ENCODE assay signal across 19 cellular contexts in the genomic region with DNA sequence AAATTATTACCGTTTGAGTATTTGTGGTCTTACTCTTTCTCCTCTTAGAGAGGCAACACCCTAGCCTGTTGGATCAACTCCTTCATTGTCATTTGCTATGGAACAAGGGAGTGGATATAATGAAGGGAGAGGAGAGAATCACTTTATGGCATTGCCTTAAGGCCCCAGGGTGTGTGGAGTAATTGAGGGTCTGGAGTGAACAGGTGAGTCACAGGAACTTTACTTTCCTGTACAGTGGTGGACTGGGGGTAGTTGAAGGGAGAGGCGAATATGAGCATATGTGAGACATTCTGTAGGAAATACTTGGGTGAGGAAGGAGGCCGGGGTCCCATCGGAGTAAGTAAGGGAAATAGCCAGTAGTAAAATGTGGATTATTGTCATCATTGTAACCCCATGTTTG. TPM values are rescaled to one million over a fixed set of nuclear protein-coding genes. Genes with fewer than 3 reads are reported as not detected.
DNase-seq lines count a peak whose midpoint lies in the region; ATAC-seq, FAIRE-seq and TF ChIP-seq lines count a peak whose summit lies in the region.
"Had no signal": no experiment of that assay in that cellular context is flagged by ENCODE, and none has a peak within 500 bp of the region (broad histone marks: within the 10 kb centered on the region; RNA-seq: fewer than 3 reads in every experiment).

No MANE protein-coding gene starts in this region.

- ATAC-seq in memory B cell (ENCODE audit: low read depth) = no peak
- ATAC-seq in HG02938 (IDR thresholded peaks at IDR 0.05; ENCODE audit: unreplicated experiment) = no peak
- ATAC-seq: GM23338, HepG2 had no signal

- BruUV-seq in endothelial cell of umbilical vein (replicated peaks; lab: Mats Ljungman, UMichigan) = no TSS peak

- DNase-seq in GM23248 = no peak
- DNase-seq in astrocyte (ENCODE audit: low read depth) = no peak
- peak; percentile 9 for DNase-seq in endothelial cell of umbilical vein (ENCODE audit: low read depth, low spot score)
- DNase-seq in memory B cell (ENCODE audit: low spot score in 2 of 2) = no peak
- DNase-seq in glutamatergic neuron = no peak
- DNase-seq in GM19240 (ENCODE audit: insufficient read length, low spot score) = no peak
- no peak for DNase-seq in NCI-H774 (lab: John Stamatoyannopoulos, UW)
- DNase-seq: 8988T; CD4-positive, alpha-beta memory T cell; DMS153; DMS79; GF-D8; HCEC 1CT had no signal

- no peak for FAIRE-seq in astrocyte (lab: Jason Lieb, UNC)
- FAIRE-seq in endothelial cell of umbilical vein (lab: Jason Lieb, UNC) = no peak
- FAIRE-seq: H54, HepG2 had no signal

- H3K27me3 Mint-ChIP-seq in astrocyte (ENCODE audit: low read depth, unreplicated experiment) = no peaks in the 10 kb centered on the region
- H3K27me3 Mint-ChIP-seq in memory B cell = peaks cover 5% of the 10 kb centered on the region
- no peaks in the 10 kb centered on the region for H3K27me3 Mint-ChIP-seq in glutamatergic neuron (ENCODE audit: unreplicated experiment)
- H3K27me3 Mint-ChIP-seq: CD4-positive, alpha-beta memory T cell had no signal

- in situ Hi-C loops in GM23248 (cut with MboI) = no loop called here

- TF ChIP-seq CTCF in astrocyte (IDR thresholded peaks at IDR 0.05; ENCODE audit: insufficient read depth, low read depth, low read length) (no peak), endothelial cell of umbilical vein (IDR thresholded peaks at IDR 0.05; ENCODE audit: extremely low read depth in 1 of 2, insufficient read depth in 1 of 2, low read depth in 1 of 2, low read length in 2 of 2) (no peak), glutamatergic neuron (IDR thresholded peaks at IDR 0.05; ENCODE audit: partially characterized antibody, unreplicated experiment) (no peak)

- no peaks in the 10 kb centered on the region for H3K9me3 ChIP-seq in GM23248 (ENCODE audit: low read depth)
- H3K9me3 ChIP-seq in astrocyte (ENCODE audit: insufficient read depth, low read depth, low read length) = no peaks in the 10 kb centered on the region
- H3K9me3 ChIP-seq in endothelial cell of umbilical vein (replicated peaks; ENCODE audit: control insufficient read depth, insufficient read depth, low read length) = no peaks in the 10 kb centered on the region
- H3K9me3 ChIP-seq: BLaER1 had no signal

- H3K4me1 ChIP-seq in GM23248 (ENCODE audit: insufficient read depth) (peaks cover 35% of the 10 kb centered on the region), astrocyte (ENCODE audit: insufficient read depth, low read length) (peaks cover 21% of the 10 kb centered on the region), endothelial cell of umbilical vein (ENCODE audit: control insufficient read depth, extremely low read depth, insufficient read depth, low read length) (peaks cover 6% of the 10 kb centered on the region)
- H3K4me1 ChIP-seq: BLaER1 had no signal

- H3K4me3 ChIP-seq in GM23248 (no peak overlapping the region), astrocyte (ENCODE audit: insufficient read depth, low read depth, low read length) (no peak overlapping the region), endothelial cell of umbilical vein (replicated peaks in 1 of 3; ENCODE audit: insufficient read depth in 1 of 3, low read depth in 1 of 3, low read length in 3 of 3) (no peak overlapping the region)
- H3K4me3 ChIP-seq: BLaER1, GM23338 had no signal

- H3K4me1 Mint-ChIP-seq in astrocyte (ENCODE audit: low read depth, unreplicated experiment) (peaks cover 12% of the 10 kb centered on the region), memory B cell (no peaks in the 10 kb centered on the region), glutamatergic neuron (ENCODE audit: low read depth, unreplicated experiment) (no peaks in the 10 kb centered on the region)

- H3K9me1 ChIP-seq in endothelial cell of umbilical vein (replicated peaks; ENCODE audit: control insufficient read depth, extremely low read depth, insufficient read depth, low read length) = no peaks in the 10 kb centered on the region

- H3K9me2 ChIP-seq in GM23248 (ENCODE audit: insufficient read depth) = no peaks in the 10 kb centered on the region

- H3K27ac Mint-ChIP-seq in astrocyte (ENCODE audit: unreplicated experiment) (peak overlapping the region; percentile 75), memory B cell (peak overlapping the region; percentile 1), glutamatergic neuron (ENCODE audit: unreplicated experiment) (no peak overlapping the region)
- H3K27ac Mint-ChIP-seq: CD14-positive monocyte, GM23338 had no signal

- H3K27ac ChIP-seq in GM23248 = peak overlapping the region; percentile 12; the same call in 1 of the 2 replicates
- no peak overlapping the region for H3K27ac ChIP-seq in astrocyte (ENCODE audit: low read depth, low read length)
- H3K27ac ChIP-seq in endothelial cell of umbilical vein (ENCODE audit: insufficient read depth, low read depth, low read length) = no peak overlapping the region
- H3K27ac ChIP-seq: BLaER1 had no signal

- H3K27me3 ChIP-seq in GM23248 (replicated peaks; ENCODE audit: insufficient read depth) = no peaks in the 10 kb centered on the region
- H3K27me3 ChIP-seq in astrocyte (ENCODE audit: insufficient read depth, low read length) = no peaks in the 10 kb centered on the region
- H3K27me3 ChIP-seq in endothelial cell of umbilical vein (ENCODE audit: control insufficient read depth in 2 of 2, insufficient read depth in 2 of 2, low read length in 2 of 2) = no peaks in the 10 kb centered on the region
- H3K27me3 ChIP-seq: BLaER1 had no signal

- peaks cover 22% of the 10 kb centered on the region; the same call in 1 of the 2 replicates for H3F3A ChIP-seq in GM23248 (ENCODE audit: insufficient read depth)

- POLR2A ChIA-PET in endothelial cell of umbilical vein (lab: Charles Lee) = no interaction called here

- dilution Hi-C loops in endothelial cell of umbilical vein (cut with MboI; ENCODE audit: extremely low pct_ligation_motif_present, low sequenced_read_pairs) = no loop called here

- H3K79me2 ChIP-seq in GM23248 (ENCODE audit: insufficient read depth) (peaks cover 40% of the 10 kb centered on the region), astrocyte (ENCODE audit: insufficient read depth, low read length) (peaks cover 13% of the 10 kb centered on the region), endothelial cell of umbilical vein (ENCODE audit: control insufficient read depth, insufficient read depth, low read length) (peaks cover 28% of the 10 kb centered on the region)

- CTCF ChIA-PET in endothelial cell of umbilical vein (lab: Charles Lee) = interaction anchor here (1.6 to 2.2 kb wide), 2 partner anchors 8 to 397 kb away, joined by 6 to 7 read pairs; no protein-coding TSS in a partner anchor

- H3K36me3 ChIP-seq in GM23248 (ENCODE audit: low read depth) (no peaks in the 10 kb centered on the region), astrocyte (ENCODE audit: insufficient read depth, low read length) (peaks cover 4% of the 10 kb centered on the region), endothelial cell of umbilical vein (ENCODE audit: control insufficient read depth in 2 of 2, extremely low read depth in 1 of 2, insufficient read depth in 2 of 2, low read length in 2 of 2) (no peaks in the 10 kb centered on the region)

- H3K4me3 Mint-ChIP-seq in astrocyte (ENCODE audit: unreplicated experiment) = no peak overlapping the region
- H3K4me3 Mint-ChIP-seq in memory B cell = no peak overlapping the region
- H3K4me3 Mint-ChIP-seq in glutamatergic neuron (ENCODE audit: unreplicated experiment) = no peak overlapping the region
- H3K4me3 Mint-ChIP-seq: CD14-positive monocyte; CD4-positive, alpha-beta memory T cell; GM23338 had no signal

- H3K36me3 Mint-ChIP-seq in astrocyte (ENCODE audit: low read depth, unreplicated experiment) (peaks cover 10% of the 10 kb centered on the region), memory B cell (no peaks in the 10 kb centered on the region), glutamatergic neuron (ENCODE audit: unreplicated experiment) (no peaks in the 10 kb centered on the region)
- H3K36me3 Mint-ChIP-seq: CD14-positive monocyte had no signal

- H3K9me3 Mint-ChIP-seq in astrocyte (ENCODE audit: unreplicated experiment) = no peaks in the 10 kb centered on the region
- no peaks in the 10 kb centered on the region for H3K9me3 Mint-ChIP-seq in memory B cell
- peaks cover 3% of the 10 kb centered on the region for H3K9me3 Mint-ChIP-seq in glutamatergic neuron (ENCODE audit: unreplicated experiment)
- H3K9me3 Mint-ChIP-seq: GM23338 had no signal

- H3K4me2 ChIP-seq in GM23248 (ENCODE audit: unreplicated experiment) (peak overlapping the region; percentile 16), astrocyte (ENCODE audit: low read length) (no peak overlapping the region), endothelial cell of umbilical vein (ENCODE audit: insufficient read depth, low read length) (no peak overlapping the region)
- H3K4me2 ChIP-seq: BLaER1, GM23338 had no signal

- intact Hi-C loops in endothelial cell of umbilical vein (cut with micrococcal nuclease) = no loop called here

- H4K20me1 ChIP-seq in GM23248 (ENCODE audit: insufficient read depth) (no peaks in the 10 kb centered on the region), astrocyte (ENCODE audit: insufficient read depth, low read length) (peaks cover 36% of the 10 kb centered on the region), endothelial cell of umbilical vein (replicated peaks; ENCODE audit: control insufficient read depth, extremely low read depth, insufficient read depth, low read length) (no peaks in the 10 kb centered on the region)

- no peak for TF ChIP-seq POLR2A in endothelial cell of umbilical vein (IDR thresholded peaks at IDR 0.05; ENCODE audit: low read depth, low read length)

- H2AFZ ChIP-seq in GM23248 = no peak overlapping the region
- no peak overlapping the region for H2AFZ ChIP-seq in astrocyte (ENCODE audit: low read depth, low read length)
- H2AFZ ChIP-seq in endothelial cell of umbilical vein (ENCODE audit: low read depth, low read length) = no peak overlapping the region
- H2AFZ ChIP-seq: GM23338 had no signal

- H3K9ac ChIP-seq in GM23248 = no peak overlapping the region
- no peak overlapping the region for H3K9ac ChIP-seq in astrocyte (ENCODE audit: low read length)
- no peak overlapping the region for H3K9ac ChIP-seq in endothelial cell of umbilical vein (replicated peaks; ENCODE audit: extremely low read depth, insufficient read depth, low read length)
- H3K9ac ChIP-seq: BLaER1 had no signal

- 94 to 99% methylated on average over 4 of the region's 4 CpGs for WGBS in GM23248 (ENCODE audit: low coverage in 1 of 2, low lambda C conversion rate in 2 of 2, missing lambda C conversion rate in 2 of 2), 2 experiments

RNA-seq across cellular contexts. Expression of a gene that starts 17.0 kb away (rescaled TPM):
- 7.0 and 7.1 TPM in 2 replicates for total RNA-seq in GM23248 (2014; rRNA removed; shearing (Covaris generic))
- polyA plus RNA-seq in GM23248 (2016; fragmentation: Nextera tagmentation; extraction: Ambion mirVana) = 1.4 and 1.5 TPM in 2 replicates
- total RNA-seq in astrocyte = 16.4 and 19.2 TPM in 2 replicates
- total RNA-seq in endothelial cell of umbilical vein = 30.1 and 32.9 TPM in 2 replicates
- polyA plus RNA-seq in endothelial cell of umbilical vein = 4.1 and 4.4 TPM in 2 replicates
- polyA plus RNA-seq in endothelial cell of umbilical vein (2011; cell fraction: cytosol; rRNA removed) = 4.0 TPM in 2 replicates
- polyA plus RNA-seq in endothelial cell of umbilical vein (2011; cell fraction: nucleus; rRNA removed) = 19.8 and 21.5 TPM in 2 replicates
- polyA plus RNA-seq in endothelial cell of umbilical vein (2012) = 10.7 and 13.6 TPM in 2 replicates
- polyA minus RNA-seq in endothelial cell of umbilical vein = 39.7 and 40.1 TPM in 2 replicates
- polyA minus RNA-seq in endothelial cell of umbilical vein (2011; cell fraction: cytosol; rRNA and poly(A)+ RNA removed) = 5.7 TPM
- 58.5 and 80.1 TPM in 2 replicates for polyA minus RNA-seq in endothelial cell of umbilical vein (2011; cell fraction: nucleus; rRNA and poly(A)+ RNA removed)
- total RNA-seq in glutamatergic neuron (ENCODE audit: unreplicated experiment) = 13.4 TPM
